In genomic region chr2:241803387-241804325, GRCh38 we compare ENCODE assay signal across 8 cellular contexts. TPM values are rescaled to one million over a fixed set of nuclear protein-coding genes. Genes with fewer than 3 reads are reported as not detected.
DNase-seq lines count a peak whose midpoint lies in the region; ATAC-seq, FAIRE-seq and TF ChIP-seq lines count a peak whose summit lies in the region.

No MANE protein-coding gene starts in this region.

- CTCF ChIA-PET in CD4-positive, alpha-beta memory T cell (lab: Charles Lee; ENCODE audit: partially characterized antibody) = no interaction called here

- peak; percentile 55 for ATAC-seq in GM23338
- ATAC-seq in HG02588 (IDR thresholded peaks at IDR 0.05; ENCODE audit: unreplicated experiment) = no peak

- no peak overlapping the region for H3K9ac ChIP-seq in keratinocyte (ENCODE audit: control insufficient read depth, extremely low read depth, insufficient read depth, low read length)

- no peaks in the 10 kb centered on the region for H3K27me3 Mint-ChIP-seq in CD4-positive, alpha-beta memory T cell
- peaks cover 28% of the 10 kb centered on the region for H3K27me3 Mint-ChIP-seq in GM23338 (ENCODE audit: insufficient read depth, low read depth, poor library complexity)

- H3K9me3 Mint-ChIP-seq in CD4-positive, alpha-beta memory T cell = no peaks in the 10 kb centered on the region
- no peaks in the 10 kb centered on the region for H3K9me3 Mint-ChIP-seq in GM23338

- H3K36me3 Mint-ChIP-seq in CD4-positive, alpha-beta memory T cell = no peaks in the 10 kb centered on the region
- H3K36me3 Mint-ChIP-seq in GM23338 (ENCODE audit: low read depth) = no peaks in the 10 kb centered on the region; the same call in 2 of the 3 replicates

- H3K4me3 Mint-ChIP-seq in CD4-positive, alpha-beta memory T cell = peak overlapping the region; percentile 51 to 79 (median 71)
- peak overlapping the region; percentile 54; the same call in 2 of the 3 replicates for H3K4me3 Mint-ChIP-seq in GM23338

- H3K9me2 ChIP-seq in GM23338 (ENCODE audit: insufficient read depth) = no peaks in the 10 kb centered on the region

- peak overlapping the region; percentile 83 for H3K4me2 ChIP-seq in GM23338
- peak overlapping the region; percentile 76 for H3K4me2 ChIP-seq in keratinocyte (ENCODE audit: control insufficient read depth, extremely low read depth, insufficient read depth, low read depth, low read length)

- H3K79me2 ChIP-seq in GM23338 (replicated peaks; ENCODE audit: insufficient read depth) (no peaks in the 10 kb centered on the region), keratinocyte (ENCODE audit: control insufficient read depth, insufficient read depth, low read length) (no peaks in the 10 kb centered on the region)

- H3K4me1 ChIP-seq in CD4-positive, alpha-beta memory T cell (ENCODE audit: insufficient read depth, low read length) = peaks cover 20% of the 10 kb centered on the region
- H3K4me1 ChIP-seq in GM23338 (ENCODE audit: insufficient read depth) = peaks cover 16% of the 10 kb centered on the region; the same call in 1 of the 2 replicates
- H3K4me1 ChIP-seq in keratinocyte (ENCODE audit: control insufficient read depth, extremely low read depth, insufficient read depth, low read length) = no peaks in the 10 kb centered on the region

- H3F3A ChIP-seq in GM23338 (replicated peaks; ENCODE audit: low read depth) = peaks cover 6% of the 10 kb centered on the region; the same call in 1 of the 2 replicates

- no peak for TF ChIP-seq CTCF in GM23338 (conservative IDR thresholded peaks at IDR 0.05; ENCODE audit: low read depth in 2 of 2)
- no peak for TF ChIP-seq CTCF in bronchial epithelial cell (IDR thresholded peaks at IDR 0.05; ENCODE audit: insufficient read depth, low read length, severe bottlenecking)
- no peak for TF ChIP-seq CTCF in keratinocyte (optimal IDR thresholded peaks at IDR 0.05 in 1 of 3, IDR thresholded peaks at IDR 0.05 in 1 of 3, conservative IDR thresholded peaks at IDR 0.05 in 1 of 3; ENCODE audit: extremely low read depth in 1 of 3, insufficient read depth in 2 of 3, low read length in 3 of 3)

- no peaks in the 10 kb centered on the region for H3K36me3 ChIP-seq in CD4-positive, alpha-beta memory T cell (ENCODE audit: insufficient read depth, low read length)
- no peaks in the 10 kb centered on the region for H3K36me3 ChIP-seq in GM23338 (ENCODE audit: insufficient read depth)
- H3K36me3 ChIP-seq in bronchial epithelial cell (ENCODE audit: control insufficient read depth, insufficient read depth, low read length) = no peaks in the 10 kb centered on the region
- no peaks in the 10 kb centered on the region for H3K36me3 ChIP-seq in keratinocyte (ENCODE audit: control insufficient read depth in 2 of 2, extremely low read depth in 1 of 2, insufficient read depth in 2 of 2, low read length in 2 of 2)

- H3K27ac Mint-ChIP-seq in CD4-positive, alpha-beta memory T cell = peak overlapping the region in 4 of 7 donors; percentile 35 to 87 (median 72)
- H3K27ac Mint-ChIP-seq in GM23338 = no peak overlapping the region

- peaks cover 2 to 12% (median 8%) of the 10 kb centered on the region in 4 donors for H3K4me1 Mint-ChIP-seq in CD4-positive, alpha-beta memory T cell
- H3K4me1 Mint-ChIP-seq in GM23338 = peaks cover 8% of the 10 kb centered on the region

- intact Hi-C loops in CD4-positive, alpha-beta memory T cell (cut with micrococcal nuclease) = loop anchor here (5.0 kb wide), 1 partner anchor 41 kb away; no protein-coding TSS in a partner anchor

- H3K27ac ChIP-seq in CD4-positive, alpha-beta memory T cell (ENCODE audit: low read depth, low read length) = no peak overlapping the region
- H3K27ac ChIP-seq in GM23338 (ENCODE audit: low read depth) = no peak overlapping the region
- no peak overlapping the region for H3K27ac ChIP-seq in keratinocyte (ENCODE audit: control insufficient read depth, insufficient read depth, low read length)

- DNase-seq in CD4-positive, alpha-beta memory T cell = peak; percentile 41 to 58 (median 48)
- DNase-seq in GM23338 (ENCODE audit: low spot score) (peak; percentile 82), RPMI7951 (ENCODE audit: low read depth) (peak; percentile 26), bronchial epithelial cell (ENCODE audit: low read depth) (peak; percentile 5), keratinocyte (ENCODE audit: low read depth, low spot score) (no peak), UCSD-AML1 (lab: John Stamatoyannopoulos, UW; ENCODE audit: unreplicated experiment) (no peak)
- DNase-seq in stimulated activated CD4-positive, alpha-beta T cell treated with anti-CD3 and anti-CD28 coated beads, Interleukin-2, amount 100 ng/mL, for 48 hours = peak; percentile 28 to 48

- H4K20me1 ChIP-seq in GM23338 (replicated peaks; ENCODE audit: insufficient read depth) (no peaks in the 10 kb centered on the region), keratinocyte (ENCODE audit: control insufficient read depth, extremely low read depth, insufficient read depth, low read length) (no peaks in the 10 kb centered on the region)

- no peaks in the 10 kb centered on the region for H3K27me3 ChIP-seq in CD4-positive, alpha-beta memory T cell (ENCODE audit: insufficient read depth, low read length)
- H3K27me3 ChIP-seq in GM23338 (ENCODE audit: insufficient read depth) (peaks cover 23% of the 10 kb centered on the region), bronchial epithelial cell (ENCODE audit: control insufficient read depth, insufficient read depth, low read length) (peaks cover 10% of the 10 kb centered on the region), keratinocyte (ENCODE audit: control insufficient read depth, extremely low read depth, insufficient read depth, low read length) (peaks cover 20% of the 10 kb centered on the region)

- H2AFZ ChIP-seq in GM23338 (peak overlapping the region; percentile 88), keratinocyte (ENCODE audit: control insufficient read depth, low read length) (peak overlapping the region; percentile 86)

- no peak for FAIRE-seq in bronchial epithelial cell (lab: Jason Lieb, UNC)
- FAIRE-seq in keratinocyte (lab: Jason Lieb, UNC) = no peak

- H3K4me3 ChIP-seq in CD4-positive, alpha-beta memory T cell (ENCODE audit: low read length in 2 of 2) = peak overlapping the region; percentile 36 to 47
- H3K4me3 ChIP-seq in GM23338 (peak overlapping the region; percentile 62), bronchial epithelial cell (ENCODE audit: low read depth, low read length) (peak overlapping the region; percentile 37), keratinocyte (ENCODE audit: control insufficient read depth in 2 of 3, extremely low read depth in 1 of 3, insufficient read depth in 2 of 3, low read depth in 1 of 3, low read length in 3 of 3) (peak overlapping the region; percentile 40 to 66 (median 46))

- no peaks in the 10 kb centered on the region for H3K9me3 ChIP-seq in CD4-positive, alpha-beta memory T cell (ENCODE audit: control insufficient read depth in 1 of 2, low read length in 2 of 2)
- no peaks in the 10 kb centered on the region for H3K9me3 ChIP-seq in keratinocyte (ENCODE audit: control insufficient read depth, low read depth, low read length)

- H3K9me1 ChIP-seq in keratinocyte (ENCODE audit: control insufficient read depth, extremely low read depth, insufficient read depth, low read length) = no peaks in the 10 kb centered on the region

- dilution Hi-C loops in keratinocyte (cut with MboI; ENCODE audit: extremely low pct_ligation_motif_present, low sequenced_read_pairs) = no loop called here

- POLR2A ChIA-PET in CD4-positive, alpha-beta memory T cell (lab: Charles Lee; ENCODE audit: partially characterized antibody) = interaction anchor here (1.0 to 2.6 kb wide), 8 partner anchors 31 to 117 kb away, joined by 3 to 16 read pairs (median 7); partner anchors contain the start of genes D2HGDH, DTYMK, ING5 and PDCD1

RNA-seq across cellular contexts. Expression of gene NEU4, which starts 5.3 kb away (rescaled TPM):
- total RNA-seq in CD4-positive, alpha-beta memory T cell = under 1 TPM in 1 of 2 experiments, not detected in 1; 0.14 TPM
- 1 to 10 TPM in 1 of 2 donors, not detected in 1; 1.3 TPM for polyA plus RNA-seq in CD4-positive, alpha-beta memory T cell
- total RNA-seq in GM23338 (2014; rRNA removed; shearing (Covaris generic)) = 0.62 and 1.2 TPM in 2 replicates
- polyA plus RNA-seq in GM23338 (2016; fragmentation: Nextera tagmentation; extraction: Ambion mirVana) = 0.12 and 0.29 TPM in 2 replicates
- total RNA-seq in RPMI7951 (2014; rRNA removed; shearing (Covaris generic)) = not detected in 2 replicates
- not detected in 2 replicates for total RNA-seq in bronchial epithelial cell
- polyA plus RNA-seq in keratinocyte = not detected in 3 replicates
- polyA plus RNA-seq in keratinocyte (2011; ENCODE audit: low read depth) = not detected
- polyA plus RNA-seq in keratinocyte (2011; cell fraction: cytosol; rRNA removed) = not detected in 2 replicates
- polyA plus RNA-seq in keratinocyte (2011; cell fraction: nucleus; rRNA removed) = not detected in 2 replicates
- polyA plus RNA-seq in keratinocyte (2012; ENCODE audit: low replicate concordance) = not detected in 2 replicates
- not detected in 3 replicates for polyA minus RNA-seq in keratinocyte
- not detected for polyA minus RNA-seq in keratinocyte (2011; cell fraction: cytosol; rRNA and poly(A)+ RNA removed)
- polyA minus RNA-seq in keratinocyte (2011; cell fraction: nucleus; rRNA and poly(A)+ RNA removed) = not detected in 2 replicates

RNA-seq across cellular contexts. Expression of gene GAL3ST2, which starts 27.0 kb away (rescaled TPM):
- under 1 TPM in 1 of 2 experiments, not detected in 1; 0.39 TPM for total RNA-seq in CD4-positive, alpha-beta memory T cell
- under 1 TPM in 1 of 2 donors, not detected in 1; 0.14 TPM for polyA plus RNA-seq in CD4-positive, alpha-beta memory T cell
- total RNA-seq in GM23338 (2014; rRNA removed; shearing (Covaris generic)) = 0.24 and 1.5 TPM in 2 replicates
- polyA plus RNA-seq in GM23338 (2016; fragmentation: Nextera tagmentation; extraction: Ambion mirVana) (0.19 TPM in 1 of 2 replicates, not detected in the other), keratinocyte (0.05 TPM in 1 of 3 replicates, not detected in the others)
- not detected in 2 replicates for total RNA-seq in RPMI7951 (2014; rRNA removed; shearing (Covaris generic))
- total RNA-seq in bronchial epithelial cell = not detected in 2 replicates
- not detected for polyA plus RNA-seq in keratinocyte (2011; ENCODE audit: low read depth)
- polyA plus RNA-seq in keratinocyte (2011; cell fraction: cytosol; rRNA removed) = not detected in 2 replicates
- polyA plus RNA-seq in keratinocyte (2011; cell fraction: nucleus; rRNA removed) = not detected in 2 replicates
- polyA plus RNA-seq in keratinocyte (2012; ENCODE audit: low replicate concordance) = not detected in 2 replicates
- polyA minus RNA-seq in keratinocyte = not detected in 3 replicates
- polyA minus RNA-seq in keratinocyte (2011; cell fraction: cytosol; rRNA and poly(A)+ RNA removed) = not detected
- not detected in 2 replicates for polyA minus RNA-seq in keratinocyte (2011; cell fraction: nucleus; rRNA and poly(A)+ RNA removed)

RNA-seq across cellular contexts. Expression of gene PDCD1, which starts 55.0 kb away (rescaled TPM):
- 1 to 10 TPM; 5.9 to 6.2 TPM for total RNA-seq in CD4-positive, alpha-beta memory T cell
- polyA plus RNA-seq in CD4-positive, alpha-beta memory T cell = 10 to 100 TPM in 1 of 2 donors, 1 to 10 TPM in 1; 5.2 to 12.4 TPM
- total RNA-seq in GM23338 (2014; rRNA removed; shearing (Covaris generic)) = 0.38 and 1.8 TPM in 2 replicates
- polyA plus RNA-seq in GM23338 (2016; fragmentation: Nextera tagmentation; extraction: Ambion mirVana) (0.23 and 0.34 TPM in 2 replicates), keratinocyte (not detected in 3 replicates)
- not detected in 2 replicates for total RNA-seq in RPMI7951 (2014; rRNA removed; shearing (Covaris generic))
- not detected in 2 replicates for total RNA-seq in bronchial epithelial cell
- polyA plus RNA-seq in keratinocyte (2011; ENCODE audit: low read depth) = not detected
- polyA plus RNA-seq in keratinocyte (2011; cell fraction: cytosol; rRNA removed) = not detected in 2 replicates
- polyA plus RNA-seq in keratinocyte (2011; cell fraction: nucleus; rRNA removed) = not detected in 2 replicates
- polyA plus RNA-seq in keratinocyte (2012; ENCODE audit: low replicate concordance) = not detected in 2 replicates
- polyA minus RNA-seq in keratinocyte = not detected in 3 replicates
- polyA minus RNA-seq in keratinocyte (2011; cell fraction: cytosol; rRNA and poly(A)+ RNA removed) = not detected
- polyA minus RNA-seq in keratinocyte (2011; cell fraction: nucleus; rRNA and poly(A)+ RNA removed) = not detected in 2 replicates

Comparison
In these comparisons a context has a peak if more than half of its experiments do, and no peak if none do; other contexts are left out.
1. DNase-seq: peak in CD4-positive, alpha-beta memory T cell (5 of 5), GM23338 (single experiment), RPMI7951 (single experiment), bronchial epithelial cell (single experiment) and stimulated activated CD4-positive, alpha-beta T cell treated with anti-CD3 and anti-CD28 coated beads, Interleukin-2, amount 100 ng/mL, for 48 hours (2 of 2); none in keratinocyte (single experiment) and UCSD-AML1 (single experiment).
2. Peak in every context shown above with its lines, with median percentiles within 50 percentile points of each other: H3K4me3 ChIP-seq.